Comparison of ENCODE assay signal across 7 cellular contexts in the genomic region with DNA sequence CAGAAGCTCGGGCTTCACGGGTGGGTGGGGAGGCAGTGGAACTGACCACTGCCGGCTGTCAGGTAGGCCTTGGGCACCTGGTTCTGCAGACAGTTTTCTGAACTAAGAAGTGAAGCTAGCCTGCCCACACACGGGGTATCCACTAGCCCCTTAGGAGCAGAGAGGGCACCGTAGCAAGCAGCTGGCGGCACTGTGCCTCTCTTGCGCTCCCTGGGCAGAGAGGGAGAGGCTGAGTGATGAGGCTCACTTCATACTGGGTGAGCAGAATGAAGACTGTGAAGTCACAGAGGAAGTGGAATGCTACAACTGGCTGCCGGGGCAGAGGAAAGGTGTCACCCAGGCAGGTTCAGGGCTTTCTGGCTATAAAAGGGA. TPM values are rescaled to one million over a fixed set of nuclear protein-coding genes. Genes with fewer than 3 reads are reported as not detected.
DNase-seq lines count a peak whose midpoint lies in the region; ATAC-seq and TF ChIP-seq lines count a peak whose summit lies in the region.

No MANE protein-coding gene starts in this region.

- H3K27ac ChIP-seq in esophagus squamous epithelium (peak overlapping the region; percentile 68 to 79 (median 70)), smooth muscle cell (ENCODE audit: low read depth) (no peak overlapping the region), adrenal gland (no peak overlapping the region)

- no peak overlapping the region for H3K9ac ChIP-seq in smooth muscle cell (ENCODE audit: low read depth)

- no peaks in the 10 kb centered on the region for H3K27me3 Mint-ChIP-seq in activated CD4-positive, alpha-beta T cell treated with anti-CD3 and anti-CD28 coated beads, Interleukin-2, amount 10 ng/mL, durations not matched to agents 24 days and 14 days

- ATAC-seq in HG03342 (IDR thresholded peaks at IDR 0.05; ENCODE audit: unreplicated experiment): no peak

- peak overlapping the region; percentile 68 for H3K4me3 ChIP-seq in HFF-Myc (replicated peaks; ENCODE audit: low read depth, low read length)
- peak overlapping the region; percentile 47 to 77 (median 62) for H3K4me3 ChIP-seq in esophagus squamous epithelium
- H3K4me3 ChIP-seq in smooth muscle cell: peak overlapping the region; percentile 74
- H3K4me3 ChIP-seq in adrenal gland: no peak overlapping the region

- peaks cover 17 to 56% (median 26%) of the 10 kb centered on the region in 3 donors for H3K4me1 ChIP-seq in esophagus squamous epithelium
- H3K4me1 ChIP-seq in smooth muscle cell (ENCODE audit: low read depth): peaks cover 15% of the 10 kb centered on the region
- H3K4me1 ChIP-seq in adrenal gland (replicated peaks in 1 of 2): peaks cover 10 to 21% of the 10 kb centered on the region in 2 donors

- H3K36me3 Mint-ChIP-seq in activated CD4-positive, alpha-beta T cell treated with anti-CD3 and anti-CD28 coated beads, Interleukin-2, amount 10 ng/mL, durations not matched to agents 24 days and 14 days (ENCODE audit: low read depth): peaks cover 40% of the 10 kb centered on the region

- peaks cover 0 to 18% (median 0%) of the 10 kb centered on the region in 3 donors for H3K36me3 ChIP-seq in esophagus squamous epithelium
- H3K36me3 ChIP-seq in smooth muscle cell (ENCODE audit: low read depth): no peaks in the 10 kb centered on the region
- no peaks in the 10 kb centered on the region for H3K36me3 ChIP-seq in adrenal gland (replicated peaks in 1 of 2)

- peak overlapping the region; percentile 99 for H3K4me2 ChIP-seq in smooth muscle cell

- intact Hi-C loops in activated CD4-positive, alpha-beta T cell treated with anti-CD3 and anti-CD28 coated beads, Interleukin-2, amount 10 ng/mL, durations not matched to agents 24 days and 14 days (cut with micrococcal nuclease): loop anchor here (1.0 to 2.0 kb wide), 3 partner anchors 9 to 161 kb away; a partner anchor contains a TSS
- intact Hi-C loops in esophagus squamous epithelium (cut with DNase I): no loop called here
- intact Hi-C loops in adrenal gland (cut with DNase I): no loop called here

- H2AFZ ChIP-seq in smooth muscle cell (ENCODE audit: low read depth): peak overlapping the region; percentile 100

- no peaks in the 10 kb centered on the region for H3K79me2 ChIP-seq in smooth muscle cell (ENCODE audit: low read depth)

- WGBS in esophagus squamous epithelium, 2 donors: 9 to 10% methylated on average over 2 to 3 of the region's 8 CpGs
- 49% methylated on average over 8 of the region's 8 CpGs for WGBS in smooth muscle cell (ENCODE audit: low lambda C conversion rate)
- 45 to 67% (median 57%) methylated on average over 8 of the region's 8 CpGs; no CpG with 5 or more reads in 1 of the 4 donors for WGBS in adrenal gland, 4 donors

- no peaks in the 10 kb centered on the region for H3K9me3 ChIP-seq in esophagus squamous epithelium
- no peaks in the 10 kb centered on the region for H3K9me3 ChIP-seq in smooth muscle cell (replicated peaks; ENCODE audit: low read depth)
- H3K9me3 ChIP-seq in adrenal gland (replicated peaks in 1 of 3): no peaks in the 10 kb centered on the region

- TF ChIP-seq POLR2A in esophagus squamous epithelium (IDR thresholded peaks at IDR 0.05): peak in 1 of 4 donors; percentile 60
- no peak for TF ChIP-seq POLR2A in adrenal gland (IDR thresholded peaks at IDR 0.05)

- DNase-seq in HFF-Myc (ENCODE audit: extremely low read depth, low read depth) (no peak), esophagus squamous epithelium (lab: John Stamatoyannopoulos, UW) (no peak), smooth muscle cell (lab: John Stamatoyannopoulos, UW; ENCODE audit: unreplicated experiment) (no peak), adrenal gland (no peak), HPDE6-E6E7 (ENCODE audit: extremely low spot score) (no peak)
- DNase-seq in activated CD4-positive, alpha-beta T cell treated with anti-CD3 and anti-CD28 coated beads, Interleukin-2, amount 10 ng/mL, durations not matched to agents 24 days and 14 days: peak; percentile 87

- H3K9me3 Mint-ChIP-seq in activated CD4-positive, alpha-beta T cell treated with anti-CD3 and anti-CD28 coated beads, Interleukin-2, amount 10 ng/mL, durations not matched to agents 24 days and 14 days: no peaks in the 10 kb centered on the region

- peaks cover 0 to 56% (median 3%) of the 10 kb centered on the region in 4 donors for H3K27me3 ChIP-seq in esophagus squamous epithelium
- peaks cover 33% of the 10 kb centered on the region for H3K27me3 ChIP-seq in smooth muscle cell (ENCODE audit: low read depth)
- peaks cover 9% of the 10 kb centered on the region for H3K27me3 ChIP-seq in adrenal gland

- peaks cover 53% of the 10 kb centered on the region for H3K4me1 Mint-ChIP-seq in activated CD4-positive, alpha-beta T cell treated with anti-CD3 and anti-CD28 coated beads, Interleukin-2, amount 10 ng/mL, durations not matched to agents 24 days and 14 days

- no peaks in the 10 kb centered on the region for H3F3A ChIP-seq in smooth muscle cell (ENCODE audit: low read depth)

- TF ChIP-seq CTCF in HFF-Myc (IDR thresholded peaks at IDR 0.05; ENCODE audit: low read depth, low read length, missing control alignments) (no peak), esophagus squamous epithelium (IDR thresholded peaks at IDR 0.05) (no peak), smooth muscle cell (IDR thresholded peaks at IDR 0.05; ENCODE audit: borderline replicate concordance, insufficient read depth, poor library complexity, severe bottlenecking) (no peak), adrenal gland (IDR thresholded peaks at IDR 0.05) (no peak)

- peak overlapping the region; percentile 95 for H3K27ac Mint-ChIP-seq in activated CD4-positive, alpha-beta T cell treated with anti-CD3 and anti-CD28 coated beads, Interleukin-2, amount 10 ng/mL, durations not matched to agents 24 days and 14 days

- H3K4me3 Mint-ChIP-seq in activated CD4-positive, alpha-beta T cell treated with anti-CD3 and anti-CD28 coated beads, Interleukin-2, amount 10 ng/mL, durations not matched to agents 24 days and 14 days: peak overlapping the region; percentile 100

- H4K20me1 ChIP-seq in smooth muscle cell (ENCODE audit: low read depth): no peaks in the 10 kb centered on the region

RNA-seq across cellular contexts. Expression of a gene that starts 0.8 kb away (rescaled TPM):
- total RNA-seq in activated CD4-positive, alpha-beta T cell treated with anti-CD3 and anti-CD28 coated beads, Interleukin-2, amount 10 ng/mL, durations not matched to agents 24 days and 14 days: 51.4 and 53.9 TPM in 2 replicates
- 1 to 10 TPM; 1.8 to 4.1 (median 2.5) TPM for total RNA-seq in esophagus squamous epithelium
- 3.3 and 3.5 TPM in 2 replicates for total RNA-seq in smooth muscle cell
- 4.3 and 6.0 TPM in 2 replicates for polyA plus RNA-seq in smooth muscle cell
- total RNA-seq in adrenal gland: 1 to 10 TPM in 4 of 8 donors, under 1 TPM in 3, not detected in 1; 0.32 to 3.8 (median 1.0) TPM
- under 1 TPM; 0.33 to 0.40 (median 0.40) TPM for polyA plus RNA-seq in adrenal gland

RNA-seq across cellular contexts. Expression of a gene that starts 9.7 kb away (rescaled TPM):
- 59.0 and 62.2 TPM in 2 replicates for total RNA-seq in activated CD4-positive, alpha-beta T cell treated with anti-CD3 and anti-CD28 coated beads, Interleukin-2, amount 10 ng/mL, durations not matched to agents 24 days and 14 days
- total RNA-seq in esophagus squamous epithelium (10 to 100 TPM in 2 of 4 donors, 1 to 10 TPM in 2; 4.2 to 21.5 (median 11.4) TPM), smooth muscle cell (4.5 and 6.2 TPM in 2 replicates), adrenal gland (1 to 10 TPM in 6 of 8 donors, under 1 TPM in 2; 0.60 to 2.6 (median 1.3) TPM)
- polyA plus RNA-seq in smooth muscle cell (4.8 and 6.0 TPM in 2 replicates), adrenal gland (1 to 10 TPM in 1 of 3 donors, under 1 TPM in 2; 0.40 to 1.5 (median 0.51) TPM)

RNA-seq across cellular contexts. Expression of a gene that starts 20.5 kb away (rescaled TPM):
- total RNA-seq in activated CD4-positive, alpha-beta T cell treated with anti-CD3 and anti-CD28 coated beads, Interleukin-2, amount 10 ng/mL, durations not matched to agents 24 days and 14 days: 197 and 203 TPM in 2 replicates
- total RNA-seq in esophagus squamous epithelium (10 to 100 TPM; 55.3 to 90.0 (median 68.6) TPM), smooth muscle cell (49.1 and 49.5 TPM in 2 replicates), adrenal gland (100 to 1,000 TPM in 2 of 8 donors, 10 to 100 TPM in 6; 69.3 to 114 (median 96.1) TPM)
- polyA plus RNA-seq in smooth muscle cell (54.1 and 57.6 TPM in 2 replicates), adrenal gland (100 to 1,000 TPM in 2 of 3 donors, 10 to 100 TPM in 1; 80.9 to 117 (median 103) TPM)

RNA-seq across cellular contexts. Expression of a gene that starts 59.8 kb away (rescaled TPM):
- 105 and 110 TPM in 2 replicates for total RNA-seq in activated CD4-positive, alpha-beta T cell treated with anti-CD3 and anti-CD28 coated beads, Interleukin-2, amount 10 ng/mL, durations not matched to agents 24 days and 14 days
- total RNA-seq in esophagus squamous epithelium (100 to 1,000 TPM in 1 of 4 donors, 10 to 100 TPM in 3; 60.6 to 128 (median 80.1) TPM), smooth muscle cell (48.6 and 59.8 TPM in 2 replicates), adrenal gland (100 to 1,000 TPM in 6 of 8 donors, 10 to 100 TPM in 2; 92.5 to 237 (median 139) TPM)
- polyA plus RNA-seq in smooth muscle cell (56.2 and 56.4 TPM in 2 replicates), adrenal gland (100 to 1,000 TPM in 1 of 3 donors, 10 to 100 TPM in 2; 52.5 to 137 (median 59.5) TPM)

Comparison
In these comparisons a context has a peak if more than half of its experiments do, and no peak if none do; other contexts are left out.
1. H3K4me3 ChIP-seq: peak in HFF-Myc (single experiment), esophagus squamous epithelium (4 of 4) and smooth muscle cell (single experiment); none in adrenal gland (0 of 4).
2. H3K27ac ChIP-seq: peak in esophagus squamous epithelium (4 of 4); none in smooth muscle cell (single experiment) and adrenal gland (0 of 5).
3. RNA of a gene that starts 0.8 kb away (total RNA-seq): 51.4 to 53.9 TPM in activated CD4-positive, alpha-beta T cell treated with anti-CD3 and anti-CD28 coated beads, Interleukin-2, amount 10 ng/mL, durations not matched to agents 24 days and 14 days; 3.3 to 3.5 TPM in smooth muscle cell, 1.8 to 4.1 TPM in esophagus squamous epithelium and 0.32 to 3.8 TPM in adrenal gland; every median in the first group is over 10 times any median in the second.